1 cellular context compared by ENCODE assay signal in the genomic region with DNA sequence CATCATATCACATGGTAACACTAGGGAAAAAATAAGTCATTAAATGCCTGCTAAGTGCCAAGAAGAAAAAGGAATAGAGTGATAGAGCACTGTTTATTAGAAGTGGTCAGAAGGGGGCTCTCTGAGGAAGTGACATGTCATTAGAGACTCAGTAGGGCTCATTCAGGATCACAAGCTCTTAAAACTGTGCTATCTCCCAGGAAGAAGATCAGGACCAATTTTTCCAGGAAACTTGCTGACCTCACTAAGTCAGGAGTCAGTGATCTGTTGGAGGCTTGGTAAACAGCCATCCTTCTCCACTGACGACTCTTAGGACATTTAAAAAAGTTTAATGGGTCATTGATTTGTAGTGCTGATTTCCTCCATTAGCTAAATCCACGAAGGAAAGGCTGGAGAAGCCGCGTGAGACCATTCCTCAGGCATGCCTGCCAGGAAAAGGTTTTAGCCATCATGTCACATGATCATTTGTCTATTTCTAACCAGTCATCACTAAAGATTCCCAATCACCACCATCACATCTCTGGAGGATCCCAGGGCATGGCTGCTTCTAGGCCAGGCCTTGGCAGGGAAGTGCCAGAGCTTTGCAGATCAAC.
TF ChIP-seq lines count a peak whose summit lies in the region.

No MANE protein-coding gene starts in this region.

TF ChIP-seq in IMR-90, 13 proteins besides CTCF, POLR2A, EP300 and RAD21 (continued from another document):
- TF ChIP-seq, protein P1, sequence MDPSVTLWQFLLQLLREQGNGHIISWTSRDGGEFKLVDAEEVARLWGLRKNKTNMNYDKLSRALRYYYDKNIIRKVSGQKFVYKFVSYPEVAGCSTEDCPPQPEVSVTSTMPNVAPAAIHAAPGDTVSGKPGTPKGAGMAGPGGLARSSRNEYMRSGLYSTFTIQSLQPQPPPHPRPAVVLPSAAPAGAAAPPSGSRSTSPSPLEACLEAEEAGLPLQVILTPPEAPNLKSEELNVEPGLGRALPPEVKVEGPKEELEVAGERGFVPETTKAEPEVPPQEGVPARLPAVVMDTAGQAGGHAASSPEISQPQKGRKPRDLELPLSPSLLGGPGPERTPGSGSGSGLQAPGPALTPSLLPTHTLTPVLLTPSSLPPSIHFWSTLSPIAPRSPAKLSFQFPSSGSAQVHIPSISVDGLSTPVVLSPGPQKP (IDR thresholded peaks at IDR 0.05; ENCODE audit: borderline replicate concordance, low read depth, low read length): no peak
- no peak for TF ChIP-seq RFX5 (IDR thresholded peaks at IDR 0.05; ENCODE audit: low read depth, low read length)
TF ChIP-seq in IMR-90: peak in this region for 1.
